ENCODE assay signal across 23 cellular contexts in the genomic region with DNA sequence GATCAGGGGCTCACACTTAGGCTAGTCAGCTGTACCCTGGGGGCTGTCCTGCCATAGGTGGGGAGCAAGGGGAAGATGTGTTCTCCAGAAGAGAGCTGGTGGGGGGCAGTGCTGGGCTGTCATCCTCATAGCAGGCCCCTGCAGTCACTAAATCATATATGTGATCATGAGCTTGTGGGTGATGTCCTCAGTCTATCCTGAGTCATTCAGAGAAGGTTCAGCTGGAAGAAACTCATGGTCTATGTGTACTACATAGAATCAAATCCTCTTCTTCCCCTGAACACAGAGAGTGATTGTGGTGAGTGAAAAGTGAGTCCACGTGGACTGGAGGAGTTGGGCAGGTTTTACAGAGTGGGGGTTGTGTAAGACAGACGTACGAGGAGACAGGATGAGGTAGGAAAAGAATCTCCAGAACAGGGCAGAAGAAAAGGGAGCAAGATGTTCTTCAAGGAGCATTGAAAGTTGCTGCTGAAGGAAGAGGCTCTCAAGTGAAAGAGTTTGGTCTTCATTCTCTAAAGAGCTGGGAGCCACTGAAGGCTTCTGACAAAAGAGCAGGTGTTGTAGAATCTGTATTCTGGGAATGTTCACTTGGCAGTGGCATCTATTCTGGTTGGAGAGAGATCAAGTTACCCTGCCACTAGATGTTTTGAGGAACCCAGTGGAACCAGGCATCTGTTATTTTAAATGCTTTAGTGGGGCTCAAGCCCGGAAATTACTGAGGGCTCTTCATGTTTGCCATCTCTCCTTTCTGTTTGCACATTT.
DNase-seq lines count a peak whose midpoint lies in the region; ATAC-seq and TF ChIP-seq lines count a peak whose summit lies in the region.
"Had no signal": no experiment of that assay in that cellular context is flagged by ENCODE, and none has a peak within 500 bp of the region (broad histone marks: within the 10 kb centered on the region; RNA-seq: fewer than 3 reads in every experiment).

No MANE protein-coding gene starts in this region.

- H3K27me3 ChIP-seq in testis = no peaks in the 10 kb centered on the region
- no peaks in the 10 kb centered on the region for H3K27me3 ChIP-seq in adrenal gland
- H3K27me3 ChIP-seq: right atrium auricular region had no signal

- no peaks in the 10 kb centered on the region for H3K9me3 Mint-ChIP-seq in mesothelial cell of epicardium
- H3K9me3 Mint-ChIP-seq: activated CD4-positive, alpha-beta memory T cell treated with anti-CD3 and anti-CD28 coated beads for 36 hours; activated naive CD4-positive, alpha-beta T cell treated with anti-CD3 and anti-CD28 coated beads, Interleukin-2, amount 10 ng/mL, durations not matched to agents 7 days and 5 days; CD4-positive, CD25-positive, alpha-beta regulatory T cell; endodermal cell; GM23338; T-cell had no signal

- H3K4me1 ChIP-seq in testis = no peaks in the 10 kb centered on the region
- H3K4me1 ChIP-seq in adrenal gland (replicated peaks in 1 of 2) = no peaks in the 10 kb centered on the region
- H3K4me1 ChIP-seq: right atrium auricular region had no signal

- H3K27ac Mint-ChIP-seq in mesothelial cell of epicardium = peak overlapping the region; percentile 3
- H3K27ac Mint-ChIP-seq: activated CD4-positive, alpha-beta memory T cell treated with anti-CD3 and anti-CD28 coated beads for 36 hours; activated naive CD4-positive, alpha-beta T cell treated with anti-CD3 and anti-CD28 coated beads, Interleukin-2, amount 10 ng/mL, durations not matched to agents 7 days and 5 days; endodermal cell; GM23338; T-cell had no signal

- peaks cover 42% of the 10 kb centered on the region for H3K36me3 Mint-ChIP-seq in mesothelial cell of epicardium
- H3K36me3 Mint-ChIP-seq: activated naive CD4-positive, alpha-beta T cell treated with anti-CD3 and anti-CD28 coated beads, Interleukin-2, amount 10 ng/mL, durations not matched to agents 7 days and 5 days had no signal

- ATAC-seq in GM18861 (IDR thresholded peaks at IDR 0.05; ENCODE audit: unreplicated experiment) = no peak
- ATAC-seq: GM23338, left lobe of liver, T-cell had no signal

- 76 to 77% methylated on average over 4 of the region's 4 CpGs for WGBS in testis, 2 donors
- 85 to 96% (median 88%) methylated on average over 4 of the region's 4 CpGs for WGBS in adrenal gland, 4 donors

- H3K27ac ChIP-seq in testis = no peak overlapping the region
- no peak overlapping the region for H3K27ac ChIP-seq in adrenal gland
- H3K27ac ChIP-seq: right atrium auricular region, VCaP had no signal

- H3K36me3 ChIP-seq in testis (ENCODE audit: low read depth, missing control alignments) (no peaks in the 10 kb centered on the region), adrenal gland (replicated peaks in 1 of 2) (no peaks in the 10 kb centered on the region)
- H3K36me3 ChIP-seq: right atrium auricular region had no signal

- H3K4me3 ChIP-seq in testis = no peak overlapping the region
- no peak overlapping the region for H3K4me3 ChIP-seq in adrenal gland
- H3K4me3 ChIP-seq: GM23338, right atrium auricular region had no signal

- H3K27me3 Mint-ChIP-seq in mesothelial cell of epicardium (ENCODE audit: low read depth) = no peaks in the 10 kb centered on the region
- H3K27me3 Mint-ChIP-seq: activated CD4-positive, alpha-beta memory T cell treated with anti-CD3 and anti-CD28 coated beads for 36 hours; CD4-positive, CD25-positive, alpha-beta regulatory T cell had no signal

- peak; percentile 69 for DNase-seq in DMS53 (lab: John Stamatoyannopoulos, UW)
- DNase-seq in NCI-H2029 (lab: John Stamatoyannopoulos, UW) = peak; percentile 70
- peak; percentile 42 for DNase-seq in SHP77 treated with DMSO at 0.1 percent for 48 hours (lab: John Stamatoyannopoulos, UW)
- no peak for DNase-seq in mesothelial cell of epicardium (ENCODE audit: low spot score in 2 of 2, unreplicated experiment in 2 of 2)
- DNase-seq in HuH-7.5 (ENCODE audit: low spot score) = no peak
- DNase-seq in testis = no peak
- DNase-seq in adrenal gland = no peak
- DNase-seq: activated CD4-positive, alpha-beta memory T cell treated with anti-CD3 and anti-CD28 coated beads for 36 hours; activated naive CD4-positive, alpha-beta T cell treated with anti-CD3 and anti-CD28 coated beads, Interleukin-2, amount 10 ng/mL, durations not matched to agents 7 days and 5 days; activated T-cell treated with anti-CD3 and anti-CD28 coated beads for 4 hours; CD4-positive, CD25-positive, alpha-beta regulatory T cell; endodermal cell; NCI-H1436 treated with DMSO at 0.1 percent for 48 hours; NCI-H526; occipital lobe; stimulated activated naive CD4-positive, alpha-beta T cell; T-cell; trophoblast cell had no signal

- intact Hi-C loops in testis (cut with DNase I; ENCODE audit: low total_unique reads) = no loop called here
- intact Hi-C loops in adrenal gland (cut with DNase I) = no loop called here

- no peak overlapping the region for H3K4me3 Mint-ChIP-seq in mesothelial cell of epicardium
- H3K4me3 Mint-ChIP-seq: activated CD4-positive, alpha-beta memory T cell treated with anti-CD3 and anti-CD28 coated beads for 36 hours; activated naive CD4-positive, alpha-beta T cell treated with anti-CD3 and anti-CD28 coated beads, Interleukin-2, amount 10 ng/mL, durations not matched to agents 7 days and 5 days; CD4-positive, CD25-positive, alpha-beta regulatory T cell; endodermal cell; GM23338; T-cell had no signal

- peaks cover 31% of the 10 kb centered on the region for H3K4me1 Mint-ChIP-seq in mesothelial cell of epicardium
- H3K4me1 Mint-ChIP-seq: activated naive CD4-positive, alpha-beta T cell treated with anti-CD3 and anti-CD28 coated beads, Interleukin-2, amount 10 ng/mL, durations not matched to agents 7 days and 5 days; CD4-positive, CD25-positive, alpha-beta regulatory T cell; T-cell had no signal

- no peak for TF ChIP-seq POLR2A in testis (IDR thresholded peaks at IDR 0.05)
- no peak for TF ChIP-seq POLR2A in adrenal gland (IDR thresholded peaks at IDR 0.05)

- TF ChIP-seq CTCF in mesothelial cell of epicardium (IDR thresholded peaks at IDR 0.05; ENCODE audit: unreplicated experiment) = no peak
- TF ChIP-seq CTCF in testis (IDR thresholded peaks at IDR 0.05) = no peak
- no peak for TF ChIP-seq CTCF in adrenal gland (IDR thresholded peaks at IDR 0.05)

- no peaks in the 10 kb centered on the region for H3K9me3 ChIP-seq in testis
- H3K9me3 ChIP-seq in adrenal gland (replicated peaks in 1 of 3) = no peaks in the 10 kb centered on the region
- H3K9me3 ChIP-seq: right atrium auricular region had no signal

Comparison
In these comparisons a context has a peak if more than half of its experiments do, and no peak if none do; other contexts are left out.
1. DNase-seq: peak in DMS53 (single experiment), NCI-H2029 (single experiment) and SHP77 treated with DMSO at 0.1 percent for 48 hours (single experiment); none in mesothelial cell of epicardium (0 of 2), HuH-7.5 (single experiment), testis (single experiment) and adrenal gland (0 of 7).